ENCODE assay signal across 29 cellular contexts in genomic region chr7:121475806-121476205, GRCh38.
DNase-seq lines count a peak whose midpoint lies in the region; ATAC-seq, FAIRE-seq and TF ChIP-seq lines count a peak whose summit lies in the region.
"Had no signal": no experiment of that assay in that cellular context is flagged by ENCODE, and none has a peak within 500 bp of the region (broad histone marks: within the 10 kb centered on the region; RNA-seq: fewer than 3 reads in every experiment).

No MANE protein-coding gene starts in this region.

- CTCF ChIA-PET in SK-N-SH (lab: Yijun Ruan, JAX) = interaction anchor here (2.2 kb wide), 1 partner anchor 12 kb away, joined by 6 read pairs; no protein-coding TSS in a partner anchor
- CTCF ChIA-PET in HepG2 (lab: Yijun Ruan, JAX; ENCODE audit: low intra/inter-chr PET ratio, low total read pairs) = no interaction called here

- H3K36me3 Mint-ChIP-seq in T-helper 2 cell treated with Interferon-gamma antibody and Interleukin-4, amounts not matched to agents 5 μg/mL and 100 μg/mL, for 36 hours (ENCODE audit: low read depth) = no peaks in the 10 kb centered on the region
- H3K36me3 Mint-ChIP-seq: activated naive CD8-positive, alpha-beta T cell treated with anti-CD3 and anti-CD28 coated beads, Interleukin-2, amount 10 ng/mL, durations not matched to agents 7 days and 5 days; immature natural killer cell had no signal

- in situ Hi-C loops in HepG2 (cut with HindIII; ENCODE audit: extremely low pct_ligation_motif_present, low pct_unique_long_range_greater_than_20kb) (no loop called here), transverse colon (cut with MboI; ENCODE audit: low pct_ligation_motif_present in 1 of 4, low pct_unique_long_range_greater_than_20kb in 1 of 4, low sequenced_read_pairs in 3 of 4) (no loop called here)

- no peak overlapping the region for H3K4me2 ChIP-seq in SK-N-SH
- no peak overlapping the region for H3K4me2 ChIP-seq in HepG2 (ENCODE audit: low read depth, low read length)

- BruUV-seq in HepG2 (replicated peaks; lab: Mats Ljungman, UMichigan) = no TSS peak

- TF ChIP-seq POLR2A in HepG2 (IDR thresholded peaks at IDR 0.05; ENCODE audit: insufficient read depth in 1 of 2, low read depth in 2 of 2, low read length in 2 of 2) (no peak), transverse colon (IDR thresholded peaks at IDR 0.05) (no peak)

- no peaks in the 10 kb centered on the region for H3K9me2 ChIP-seq in SK-N-SH

- H3F3A ChIP-seq in SK-N-SH (replicated peaks; ENCODE audit: insufficient read depth) = no peaks in the 10 kb centered on the region

- H2AFZ ChIP-seq in SK-N-SH (ENCODE audit: low read depth) = peak overlapping the region; percentile 9; the same call in 1 of the 2 replicates
- H2AFZ ChIP-seq in HepG2 (ENCODE audit: low read length) = no peak overlapping the region
- H2AFZ ChIP-seq: parathyroid adenoma had no signal

- DNase-seq in SK-N-SH (no peak), fibroblast of villous mesenchyme (ENCODE audit: low read depth) (peak; percentile 43), HepG2 (ENCODE audit: low spot score) (peak; percentile 30), transverse colon (peak; percentile 68)
- no peak for DNase-seq in stimulated activated CD8-positive, alpha-beta memory T cell treated with anti-CD3 and anti-CD28 coated beads, Interleukin-4, amount 100 ng/mL, for 48 hours
- no peak for DNase-seq in T-helper 2 cell treated with Interferon-gamma antibody and Interleukin-4, amounts not matched to agents 5 μg/mL and 100 μg/mL, for 36 hours (ENCODE audit: low spot score)
- DNase-seq: 8988T; activated CD8-positive, alpha-beta T cell treated with anti-CD3 and anti-CD28 coated beads, Interleukin-2, amount 10 ng/mL, durations not matched to agents 7 days and 5 days; activated effector memory CD4-positive, alpha-beta T cell treated with anti-CD3 and anti-CD28 coated beads, Interleukin-2, amount 50 U/mL, for 16 hours; activated naive CD8-positive, alpha-beta T cell treated with anti-CD3 and anti-CD28 coated beads, Interleukin-2, amount 10 ng/mL, durations not matched to agents 7 days and 5 days; DND-41; gastrocnemius medialis; hypothalamus; immature natural killer cell; NCI-H1092 treated with DMSO at 0.1 percent for 48 hours; NCI-H187 treated with DMSO at 0.1 percent for 48 hours; NCI-H526; nephron progenitor cell; SIG-M5; stimulated activated CD4-positive, alpha-beta T cell treated with anti-CD3 and anti-CD28 coated beads, Interleukin-4, amount 100 ng/mL, for 24 hours; stimulated activated naive CD4-positive, alpha-beta T cell treated with Interleukin-2 at 50 U/mL for 16 hours had no signal

- H3K9me3 ChIP-seq in SK-N-SH (no peaks in the 10 kb centered on the region), HepG2 (ENCODE audit: low read length) (no peaks in the 10 kb centered on the region), transverse colon (no peaks in the 10 kb centered on the region)
- H3K9me3 ChIP-seq: gastrocnemius medialis, thoracic aorta had no signal

- H3K9ac ChIP-seq in SK-N-SH = no peak overlapping the region
- no peak overlapping the region for H3K9ac ChIP-seq in HepG2 (ENCODE audit: insufficient read depth, low read depth, low read length)
- H3K9ac ChIP-seq: parathyroid adenoma had no signal

- H3K27ac ChIP-seq in SK-N-SH (ENCODE audit: low read depth in 2 of 2, low read length in 1 of 2) = no peak overlapping the region
- H3K27ac ChIP-seq in HepG2 (ENCODE audit: extremely low read length, insufficient read depth, low read length) = no peak overlapping the region
- H3K27ac ChIP-seq in transverse colon = peak overlapping the region; percentile 8 to 48 (median 32)
- H3K27ac ChIP-seq: gastrocnemius medialis, parathyroid adenoma, thoracic aorta had no signal

- no peaks in the 10 kb centered on the region for H4K20me1 ChIP-seq in SK-N-SH (ENCODE audit: insufficient read depth)
- H4K20me1 ChIP-seq in HepG2 (ENCODE audit: insufficient read depth, low read length) = no peaks in the 10 kb centered on the region

- H3K4me3 Mint-ChIP-seq in T-helper 2 cell treated with Interferon-gamma antibody and Interleukin-4, amounts not matched to agents 5 μg/mL and 100 μg/mL, for 36 hours = no peak overlapping the region
- H3K4me3 Mint-ChIP-seq: activated CD8-positive, alpha-beta T cell treated with anti-CD3 and anti-CD28 coated beads, Interleukin-2, amount 10 ng/mL, durations not matched to agents 7 days and 5 days; activated naive CD8-positive, alpha-beta T cell treated with anti-CD3 and anti-CD28 coated beads, Interleukin-2, amount 10 ng/mL, durations not matched to agents 7 days and 5 days; immature natural killer cell; nephron progenitor cell had no signal

- H3K9me3 Mint-ChIP-seq in T-helper 2 cell treated with Interferon-gamma antibody and Interleukin-4, amounts not matched to agents 5 μg/mL and 100 μg/mL, for 36 hours = no peaks in the 10 kb centered on the region
- H3K9me3 Mint-ChIP-seq: activated naive CD8-positive, alpha-beta T cell treated with anti-CD3 and anti-CD28 coated beads, Interleukin-2, amount 10 ng/mL, durations not matched to agents 7 days and 5 days; immature natural killer cell had no signal

- H3K36me3 ChIP-seq in SK-N-SH (replicated peaks in 1 of 2; ENCODE audit: control insufficient read depth in 1 of 2, insufficient read depth in 2 of 2, low read length in 1 of 2) (no peaks in the 10 kb centered on the region), HepG2 (replicated peaks in 1 of 2; ENCODE audit: control insufficient read depth in 1 of 2, insufficient read depth in 2 of 2, low read length in 2 of 2) (no peaks in the 10 kb centered on the region), transverse colon (no peaks in the 10 kb centered on the region)
- H3K36me3 ChIP-seq: gastrocnemius medialis, thoracic aorta had no signal

- no peak overlapping the region for H3K27ac Mint-ChIP-seq in T-helper 2 cell treated with Interferon-gamma antibody and Interleukin-4, amounts not matched to agents 5 μg/mL and 100 μg/mL, for 36 hours
- H3K27ac Mint-ChIP-seq: activated CD8-positive, alpha-beta T cell treated with anti-CD3 and anti-CD28 coated beads, Interleukin-2, amount 10 ng/mL, durations not matched to agents 7 days and 5 days; activated naive CD8-positive, alpha-beta T cell treated with anti-CD3 and anti-CD28 coated beads, Interleukin-2, amount 10 ng/mL, durations not matched to agents 7 days and 5 days; immature natural killer cell; nephron progenitor cell had no signal

- H3K4me1 ChIP-seq in SK-N-SH (ENCODE audit: control insufficient read depth in 1 of 2, insufficient read depth in 2 of 2, low read depth in 1 of 2, low read length in 1 of 2) (peaks cover 6 to 20% of the 10 kb centered on the region in 2 experiments; a peak in 3 of 4 replicates), HepG2 (ENCODE audit: insufficient read depth, low read length) (no peaks in the 10 kb centered on the region; the same call in 1 of the 2 replicates), transverse colon (peaks cover 0 to 22% (median 9%) of the 10 kb centered on the region in 4 donors)
- H3K4me1 ChIP-seq: gastrocnemius medialis, parathyroid adenoma had no signal

- WGBS in SK-N-SH (ENCODE audit: low lambda C conversion rate) = 68% methylated on average over 2 of the region's 2 CpGs
- 0% methylated on average over 2 of the region's 2 CpGs for WGBS in HepG2 (ENCODE audit: low lambda C conversion rate)
- 27 to 63% methylated on average over 2 of the region's 2 CpGs for WGBS in transverse colon (ENCODE audit: low coverage in 1 of 2), 2 donors

- TF ChIP-seq CTCF in SK-N-SH (IDR thresholded peaks at IDR 0.05) = no peak
- no peak for TF ChIP-seq CTCF in fibroblast of villous mesenchyme (IDR thresholded peaks at IDR 0.05; ENCODE audit: insufficient read depth, low read depth, low read length)
- TF ChIP-seq CTCF in HepG2 (CRISPR knock-in tag; IDR thresholded peaks at IDR 0.05) = no peak
- no peak for TF ChIP-seq CTCF in transverse colon (IDR thresholded peaks at IDR 0.05)

- no peaks in the 10 kb centered on the region for H3K27me3 Mint-ChIP-seq in T-helper 2 cell treated with Interferon-gamma antibody and Interleukin-4, amounts not matched to agents 5 μg/mL and 100 μg/mL, for 36 hours (ENCODE audit: low read depth)

- FAIRE-seq in HepG2 (lab: Jason Lieb, UNC) = no peak
- FAIRE-seq: GM19239, H54, TTC549 had no signal

- H3K4me3 ChIP-seq in SK-N-SH (ENCODE audit: low read depth in 2 of 2, low read length in 1 of 2) (no peak overlapping the region), fibroblast of villous mesenchyme (ENCODE audit: low read depth, low read length) (no peak overlapping the region), HepG2 (replicated peaks in 1 of 3; ENCODE audit: insufficient read depth in 1 of 3, low read depth in 2 of 3, low read length in 3 of 3) (no peak overlapping the region), transverse colon (no peak overlapping the region)
- H3K4me3 ChIP-seq: gastrocnemius medialis, thoracic aorta had no signal

- TF ChIP-seq EP300 in SK-N-SH (IDR thresholded peaks at IDR 0.05; ENCODE audit: borderline replicate concordance in 1 of 2, low read depth in 1 of 2, low read length in 1 of 2) (no peak), HepG2 (IDR thresholded peaks at IDR 0.05; ENCODE audit: low read depth in 2 of 2, low read length in 2 of 2) (no peak), HepG2 (CRISPR knock-in tag; IDR thresholded peaks at IDR 0.05; ENCODE audit: borderline replicate concordance) (no peak), transverse colon (IDR thresholded peaks at IDR 0.05; ENCODE audit: low read depth) (no peak)

- intact Hi-C loops in HepG2 (cut with micrococcal nuclease; ENCODE audit: unreplicated experiment) = no loop called here
- intact Hi-C loops in transverse colon (cut with DNase I; ENCODE audit: low total_unique reads) = no loop called here

- no peak for TF ChIP-seq RAD21 in SK-N-SH (IDR thresholded peaks at IDR 0.05; ENCODE audit: low read length)
- TF ChIP-seq RAD21 in HepG2 (CRISPR knock-in tag; IDR thresholded peaks at IDR 0.05) = no peak

- POLR2A ChIA-PET in SK-N-SH (lab: Yijun Ruan, JAX) = no interaction called here
- POLR2A ChIA-PET in HepG2 (lab: Yijun Ruan, JAX) = no interaction called here

- ATAC-seq in SK-N-SH treated with all-trans-retinoic acid at 6 μM for 48 hours (no peak), HepG2 (peak; percentile 26; the same call in 1 of the 3 replicates), HG02870 (IDR thresholded peaks at IDR 0.05; ENCODE audit: unreplicated experiment) (no peak)
- ATAC-seq: activated CD8-positive, alpha-beta T cell treated with anti-CD3 and anti-CD28 coated beads, Interleukin-2, amount 10 ng/mL, durations not matched to agents 7 days and 5 days; gastrocnemius medialis; Panc1 had no signal

- H3K4me1 Mint-ChIP-seq in T-helper 2 cell treated with Interferon-gamma antibody and Interleukin-4, amounts not matched to agents 5 μg/mL and 100 μg/mL, for 36 hours (ENCODE audit: low read depth) = no peaks in the 10 kb centered on the region
- H3K4me1 Mint-ChIP-seq: activated naive CD8-positive, alpha-beta T cell treated with anti-CD3 and anti-CD28 coated beads, Interleukin-2, amount 10 ng/mL, durations not matched to agents 7 days and 5 days; immature natural killer cell had no signal

- H3K27me3 ChIP-seq in SK-N-SH (ENCODE audit: insufficient read depth) = no peaks in the 10 kb centered on the region
- H3K27me3 ChIP-seq in HepG2 (ENCODE audit: control insufficient read depth in 1 of 2, insufficient read depth in 2 of 2, low read length in 2 of 2) = no peaks in the 10 kb centered on the region
- H3K27me3 ChIP-seq in transverse colon = no peaks in the 10 kb centered on the region
- H3K27me3 ChIP-seq: gastrocnemius medialis had no signal

- H3K79me2 ChIP-seq in SK-N-SH (ENCODE audit: insufficient read depth) (no peaks in the 10 kb centered on the region), HepG2 (ENCODE audit: insufficient read depth, low read length) (no peaks in the 10 kb centered on the region)
- H3K79me2 ChIP-seq: parathyroid adenoma had no signal

Comparison
In these comparisons a context has a peak if more than half of its experiments do, and no peak if none do; other contexts are left out.
1. DNase-seq: peak in fibroblast of villous mesenchyme (single experiment), HepG2 (single experiment) and transverse colon (single experiment); none in SK-N-SH (single experiment), stimulated activated CD8-positive, alpha-beta memory T cell treated with anti-CD3 and anti-CD28 coated beads, Interleukin-4, amount 100 ng/mL, for 48 hours (single experiment) and T-helper 2 cell treated with Interferon-gamma antibody and Interleukin-4, amounts not matched to agents 5 μg/mL and 100 μg/mL, for 36 hours (single experiment).
2. H3K27ac ChIP-seq: peak in transverse colon (4 of 4); none in SK-N-SH (0 of 2) and HepG2 (single experiment).